Comparison of ENCODE assay signal across 11 cellular contexts in genomic region chr20:44186674-44187053, GRCh38. TPM values are rescaled to one million over a fixed set of nuclear protein-coding genes. Genes with fewer than 3 reads are reported as not detected.
DNase-seq lines count a peak whose midpoint lies in the region; ATAC-seq, FAIRE-seq and TF ChIP-seq lines count a peak whose summit lies in the region.
"Had no signal": no experiment of that assay in that cellular context is flagged by ENCODE, and none has a peak within 500 bp of the region (broad histone marks: within the 10 kb centered on the region; RNA-seq: fewer than 3 reads in every experiment).

No MANE protein-coding gene starts in this region.

- no peak overlapping the region for H3K27ac Mint-ChIP-seq in activated naive CD8-positive, alpha-beta T cell
- H3K27ac Mint-ChIP-seq in activated naive CD8-positive, alpha-beta T cell treated with anti-CD3 and anti-CD28 coated beads for 36 hours = no peak overlapping the region
- H3K27ac Mint-ChIP-seq in naive thymus-derived CD8-positive, alpha-beta T cell = no peak overlapping the region

- H3K9me3 ChIP-seq in esophagus squamous epithelium = no peaks in the 10 kb centered on the region

- no peak for DNase-seq in activated naive CD8-positive, alpha-beta T cell treated with anti-CD3 and anti-CD28 coated beads for 36 hours
- DNase-seq in esophagus squamous epithelium (lab: John Stamatoyannopoulos, UW) = no peak
- DNase-seq in naive thymus-derived CD8-positive, alpha-beta T cell = no peak
- DNase-seq in ureter (ENCODE audit: low spot score) = no peak
- DNase-seq in D721Med (ENCODE audit: insufficient read length, low spot score) = no peak
- DNase-seq: NK-92 treated with Interleukin-12 subunit alpha and Interleukin-12 subunit beta, amount 100 ng/mL, for 24 hours had no signal

- H3K36me3 ChIP-seq in esophagus squamous epithelium = no peaks in the 10 kb centered on the region
- no peaks in the 10 kb centered on the region for H3K36me3 ChIP-seq in urinary bladder (ENCODE audit: insufficient read depth)

- no peak for TF ChIP-seq POLR2A in esophagus squamous epithelium (IDR thresholded peaks at IDR 0.05)

- WGBS in esophagus squamous epithelium, 2 donors = 0 to 4% methylated on average over 2 to 4 of the region's 14 CpGs
- 14% methylated on average over 14 of the region's 14 CpGs for WGBS in urinary bladder

- peaks cover 29% of the 10 kb centered on the region for H3K27me3 Mint-ChIP-seq in activated naive CD8-positive, alpha-beta T cell
- H3K27me3 Mint-ChIP-seq in activated naive CD8-positive, alpha-beta T cell treated with anti-CD3 and anti-CD28 coated beads for 36 hours = peaks cover 40% of the 10 kb centered on the region
- peaks cover 38 to 72% (median 54%) of the 10 kb centered on the region in 5 donors for H3K27me3 Mint-ChIP-seq in naive thymus-derived CD8-positive, alpha-beta T cell

- H3K4me3 Mint-ChIP-seq in activated naive CD8-positive, alpha-beta T cell = peak overlapping the region; percentile 21
- no peak overlapping the region for H3K4me3 Mint-ChIP-seq in activated naive CD8-positive, alpha-beta T cell treated with anti-CD3 and anti-CD28 coated beads for 36 hours
- H3K4me3 Mint-ChIP-seq in naive thymus-derived CD8-positive, alpha-beta T cell = peak overlapping the region in 7 of 10 donors; percentile 32 to 76 (median 55)

- H3K27me3 ChIP-seq in esophagus squamous epithelium = peaks cover 0 to 36% (median 0%) of the 10 kb centered on the region in 4 donors

- H3K27ac ChIP-seq in esophagus squamous epithelium = peak overlapping the region; percentile 71 to 87 (median 81)
- H3K27ac ChIP-seq in urinary bladder (ENCODE audit: low read depth) = peak overlapping the region; percentile 13
- H3K27ac ChIP-seq: C4-2B had no signal

- intact Hi-C loops in esophagus squamous epithelium (cut with DNase I) = no loop called here

- H3K9me3 Mint-ChIP-seq in activated naive CD8-positive, alpha-beta T cell (ENCODE audit: low read depth) = no peaks in the 10 kb centered on the region
- no peaks in the 10 kb centered on the region for H3K9me3 Mint-ChIP-seq in activated naive CD8-positive, alpha-beta T cell treated with anti-CD3 and anti-CD28 coated beads for 36 hours
- no peaks in the 10 kb centered on the region for H3K9me3 Mint-ChIP-seq in naive thymus-derived CD8-positive, alpha-beta T cell

- H3K4me1 ChIP-seq in esophagus squamous epithelium (peaks cover 13 to 36% (median 14%) of the 10 kb centered on the region in 3 donors), urinary bladder (ENCODE audit: insufficient read depth) (no peaks in the 10 kb centered on the region)

- POLR2A ChIA-PET in naive thymus-derived CD8-positive, alpha-beta T cell (lab: Charles Lee) = no interaction called here

- TF ChIP-seq CTCF in esophagus squamous epithelium (IDR thresholded peaks at IDR 0.05) (no peak), D721Med (IDR thresholded peaks at IDR 0.05; ENCODE audit: insufficient read depth, missing control alignments) (no peak)

- ATAC-seq in naive thymus-derived CD8-positive, alpha-beta T cell = peak in 1 of 2 donors; percentile 26
- no peak for ATAC-seq in HG02678 (IDR thresholded peaks at IDR 0.05; ENCODE audit: unreplicated experiment)

- no peak for FAIRE-seq in D721Med (lab: Jason Lieb, UNC)

- H3K4me3 ChIP-seq in esophagus squamous epithelium (peak overlapping the region; percentile 22 to 59 (median 50)), urinary bladder (ENCODE audit: low read depth, low read length) (peak overlapping the region; percentile 42)

- peaks cover 15% of the 10 kb centered on the region for H3K4me1 Mint-ChIP-seq in activated naive CD8-positive, alpha-beta T cell (ENCODE audit: low read depth)
- peaks cover 8% of the 10 kb centered on the region for H3K4me1 Mint-ChIP-seq in activated naive CD8-positive, alpha-beta T cell treated with anti-CD3 and anti-CD28 coated beads for 36 hours
- H3K4me1 Mint-ChIP-seq in naive thymus-derived CD8-positive, alpha-beta T cell = peaks cover 17 to 22% (median 20%) of the 10 kb centered on the region in 4 donors

- H3K36me3 Mint-ChIP-seq in activated naive CD8-positive, alpha-beta T cell = peaks cover 4% of the 10 kb centered on the region
- no peaks in the 10 kb centered on the region for H3K36me3 Mint-ChIP-seq in activated naive CD8-positive, alpha-beta T cell treated with anti-CD3 and anti-CD28 coated beads for 36 hours
- no peaks in the 10 kb centered on the region for H3K36me3 Mint-ChIP-seq in naive thymus-derived CD8-positive, alpha-beta T cell

RNA-seq across cellular contexts. Expression of gene JPH2, which starts 0.3 kb away (rescaled TPM):
- under 1 TPM; 0.12 to 0.14 TPM for total RNA-seq in activated naive CD8-positive, alpha-beta T cell treated with anti-CD3 and anti-CD28 coated beads for 36 hours
- total RNA-seq in esophagus squamous epithelium = 10 to 100 TPM in 1 of 4 donors, 1 to 10 TPM in 3; 2.4 to 32.0 (median 6.8) TPM
- total RNA-seq in naive thymus-derived CD8-positive, alpha-beta T cell = not detected
- polyA plus RNA-seq in naive thymus-derived CD8-positive, alpha-beta T cell = not detected
- total RNA-seq in urinary bladder = 40.5 TPM
- 83.5 TPM for polyA plus RNA-seq in urinary bladder
- total RNA-seq in ureter = 35.2 TPM
- total RNA-seq: activated CD8-positive, alpha-beta memory T cell treated with anti-CD3 and anti-CD28 coated beads for 36 hours had no signal

RNA-seq across cellular contexts. Expression of gene OSER1, which starts 23.9 kb away (rescaled TPM):
- 10 to 100 TPM; 25.5 to 26.4 TPM for total RNA-seq in activated naive CD8-positive, alpha-beta T cell treated with anti-CD3 and anti-CD28 coated beads for 36 hours
- total RNA-seq in esophagus squamous epithelium (10 to 100 TPM; 16.1 to 62.2 (median 25.0) TPM), urinary bladder (32.7 TPM), ureter (24.4 TPM)
- 10 to 100 TPM; 46.4 to 47.3 TPM for total RNA-seq in naive thymus-derived CD8-positive, alpha-beta T cell
- 10 to 100 TPM; 27.7 to 38.8 (median 37.7) TPM for polyA plus RNA-seq in naive thymus-derived CD8-positive, alpha-beta T cell
- polyA plus RNA-seq in urinary bladder = 35.8 TPM
